In genomic region chr12:132156926-132157325, GRCh38 we compare ENCODE assay signal across 27 cellular contexts.
"Had no signal": no experiment of that assay in that cellular context is flagged by ENCODE, and none has a peak within 500 bp of the region (broad histone marks: within the 10 kb centered on the region; RNA-seq: fewer than 3 reads in every experiment).

No MANE protein-coding gene starts in this region.

- ATAC-seq: activated CD4-positive, CD25-positive, alpha-beta regulatory T cell treated with anti-CD3 and anti-CD28 coated beads, Interleukin-2, amount 50 U/mL, for 24 hours; activated T-cell treated with anti-CD3 and anti-CD28 coated beads, Interleukin-2, amount 50 U/mL, for 72 hours; activated T-helper 17 cell treated with anti-CD3 and anti-CD28 coated beads, Interleukin-2, amount 50 U/mL, for 72 hours; Panc1 had no signal

- H3K36me3 ChIP-seq: cardiac muscle cell had no signal

- H3K27ac ChIP-seq: cardiac muscle cell, SJSA1 had no signal

- DNase-seq: activated CD4-positive, alpha-beta memory T cell treated with anti-CD3 and anti-CD28 coated beads, Interleukin-2, amount 10 ng/mL, durations not matched to agents 7 days and 5 days; activated CD4-positive, alpha-beta T cell treated with anti-CD3 and anti-CD28 coated beads for 4 hours; activated CD8-positive, alpha-beta memory T cell treated with anti-CD3 and anti-CD28 coated beads for 24 hours; activated effector memory CD4-positive, alpha-beta T cell treated with anti-CD3 and anti-CD28 coated beads, Interleukin-2, amount 50 U/mL, for 16 hours; activated naive CD4-positive, alpha-beta T cell; activated naive CD4-positive, alpha-beta T cell treated with anti-CD3 and anti-CD28 coated beads, Interleukin-2, amount 50 U/mL, for 16 hours; activated naive CD8-positive, alpha-beta T cell treated with anti-CD3 and anti-CD28 coated beads for 36 hours; activated T-cell treated with anti-CD3 and anti-CD28 coated beads, Interleukin-2, amount 50 U/mL, for 1 hour; activated T-cell treated with anti-CD3 and anti-CD28 coated beads, Interleukin-2, amount 50 U/mL, for 72 hours; amniotic stem cell; aorta; NCI-H1105; NCI-H1417 treated with DMSO at 0.1 percent for 48 hours; NCI-H1930; NCI-H2081 treated with DMSO at 0.1 percent for 48 hours; NCI-H226; NCI-H446 treated with DMSO at 0.1 percent for 48 hours; NCI-H524; NCI-H69; SHP77; SK-N-SH had no signal

- FAIRE-seq: TTC549 had no signal

- H3K27me3 ChIP-seq: cardiac muscle cell, SJSA1 had no signal

- H3K4me3 ChIP-seq: cardiac muscle cell, SJSA1 had no signal

- H3K9ac ChIP-seq: SK-N-SH had no signal

- H3K4me2 ChIP-seq: SK-N-SH had no signal

- H3K9me3 ChIP-seq: SJSA1, SK-N-SH had no signal
